ENCODE assay signal across 9 cellular contexts in genomic region chr1:206714331-206715058, GRCh38. TPM values are rescaled to one million over a fixed set of nuclear protein-coding genes. Genes with fewer than 3 reads are reported as not detected.
A peak's percentile ranks its signal among the peaks of the same experiment; 100 is the strongest.
DNase-seq lines count a peak whose midpoint lies in the region; TF ChIP-seq lines count a peak whose summit lies in the region.
"Had no signal": no experiment of that assay in that cellular context is flagged by ENCODE, and none has a peak within 500 bp of the region (broad histone marks: within the 10 kb centered on the region; RNA-seq: fewer than 3 reads in every experiment).

No MANE protein-coding gene starts in this region.

- H3K9me3 ChIP-seq in GM23248 (ENCODE audit: low read depth) (no peaks in the 10 kb centered on the region), skeletal muscle satellite cell (replicated peaks; ENCODE audit: low read length) (no peaks in the 10 kb centered on the region)

- no peak overlapping the region for H2AFZ ChIP-seq in GM23248

- H3K4me3 ChIP-seq in GM23248 (peak overlapping the region; percentile 22; the same call in 1 of the 2 replicates), fibroblast of the aortic adventitia (ENCODE audit: low read depth, low read length) (no peak overlapping the region), skeletal muscle satellite cell (ENCODE audit: low read length) (no peak overlapping the region)

- H3K4me2 ChIP-seq in GM23248 (ENCODE audit: unreplicated experiment) (peak overlapping the region; percentile 68), skeletal muscle satellite cell (ENCODE audit: low read length) (peak overlapping the region; percentile 37)

- H3F3A ChIP-seq in GM23248 (ENCODE audit: insufficient read depth): peaks cover 51% of the 10 kb centered on the region

- peaks cover 52% of the 10 kb centered on the region for H3K4me1 ChIP-seq in GM23248 (ENCODE audit: insufficient read depth)
- H3K4me1 ChIP-seq in skeletal muscle satellite cell (ENCODE audit: control insufficient read depth, insufficient read depth, low read length): peaks cover 41% of the 10 kb centered on the region

- peak overlapping the region; percentile 73 for H3K9ac ChIP-seq in GM23248
- no peak overlapping the region for H3K9ac ChIP-seq in skeletal muscle satellite cell (ENCODE audit: low read depth, low read length)

- peaks cover 9% of the 10 kb centered on the region; the same call in 1 of the 2 replicates for H4K20me1 ChIP-seq in GM23248 (ENCODE audit: insufficient read depth)

- no peaks in the 10 kb centered on the region for H3K9me2 ChIP-seq in GM23248 (ENCODE audit: insufficient read depth)

- H3K79me2 ChIP-seq in GM23248 (ENCODE audit: insufficient read depth): peaks cover 100% of the 10 kb centered on the region

- H3K27me3 ChIP-seq in GM23248 (replicated peaks; ENCODE audit: insufficient read depth) (no peaks in the 10 kb centered on the region), skeletal muscle satellite cell (ENCODE audit: control insufficient read depth, insufficient read depth, low read length) (no peaks in the 10 kb centered on the region)

- WGBS in GM23248 (ENCODE audit: low coverage in 1 of 2, low lambda C conversion rate in 2 of 2, missing lambda C conversion rate in 2 of 2), 2 experiments: 34 to 40% methylated on average over 9 of the region's 9 CpGs

- DNase-seq in GM23248: peak; percentile 78
- DNase-seq in SW480 (ENCODE audit: low spot score): peak; percentile 44
- DNase-seq in fibroblast of the aortic adventitia (ENCODE audit: low read depth): peak; percentile 48
- DNase-seq in ACHN: no peak
- DNase-seq in activated CD4-positive, CD25-positive, alpha-beta regulatory T cell treated with anti-CD3 and anti-CD28 coated beads, Interleukin-2, amount 50 U/mL, for 72 hours: no peak
- DNase-seq in DMS153 (lab: John Stamatoyannopoulos, UW): no peak
- DNase-seq in activated CD8-positive, alpha-beta memory T cell treated with anti-CD3 and anti-CD28 coated beads for 24 hours: no peak

- in situ Hi-C loops in GM23248 (cut with MboI): no loop called here
- in situ Hi-C loops in ACHN (cut with HindIII; ENCODE audit: low pct_ligation_motif_present, low pct_unique_long_range_greater_than_20kb, low sequenced_read_pairs): no loop called here

- H3K27ac ChIP-seq in GM23248: peak overlapping the region; percentile 83

- TF ChIP-seq CTCF in fibroblast of the aortic adventitia (IDR thresholded peaks at IDR 0.05; ENCODE audit: insufficient read depth, low read length): no peak

- H3K36me3 ChIP-seq in GM23248 (ENCODE audit: low read depth): 0 out of 2 replicates have a peak, but pooled peaks cover 3% of the 10 kb centered on the region
- no peaks in the 10 kb centered on the region for H3K36me3 ChIP-seq in skeletal muscle satellite cell (ENCODE audit: insufficient read depth, low read length)

RNA-seq across cellular contexts. Expression of gene MAPKAPK2, which starts 29.8 kb away (rescaled TPM):
- total RNA-seq in GM23248 (2014; rRNA removed; shearing (Covaris generic)): 50.6 and 63.3 TPM in 2 replicates
- 7.5 and 8.8 TPM in 2 replicates for polyA plus RNA-seq in GM23248 (2016; fragmentation: Nextera tagmentation; extraction: Ambion mirVana)
- total RNA-seq in fibroblast of the aortic adventitia (ENCODE audit: low replicate concordance): 18.5 and 31.0 TPM in 2 replicates
- 20.8 and 29.5 TPM in 2 replicates for total RNA-seq in skeletal muscle satellite cell (2012; rRNA removed)

RNA-seq across cellular contexts. Expression of gene IL19, which starts 56.1 kb away (rescaled TPM):
- total RNA-seq in GM23248 (2014; rRNA removed; shearing (Covaris generic)): not detected in 2 replicates
- polyA plus RNA-seq in GM23248 (2016; fragmentation: Nextera tagmentation; extraction: Ambion mirVana): not detected in 2 replicates
- total RNA-seq in fibroblast of the aortic adventitia (ENCODE audit: low replicate concordance): 0.41 TPM in 1 of 2 replicates, not detected in the other
- total RNA-seq in skeletal muscle satellite cell (2012; rRNA removed): not detected in 2 replicates

RNA-seq across cellular contexts. Expression of gene IL10, which starts 57.8 kb away (rescaled TPM):
- not detected in 2 replicates for total RNA-seq in GM23248 (2014; rRNA removed; shearing (Covaris generic))
- polyA plus RNA-seq in GM23248 (2016; fragmentation: Nextera tagmentation; extraction: Ambion mirVana): not detected in 2 replicates
- total RNA-seq in fibroblast of the aortic adventitia (ENCODE audit: low replicate concordance): not detected in 2 replicates
- not detected in 2 replicates for total RNA-seq in skeletal muscle satellite cell (2012; rRNA removed)
- total RNA-seq: SK-MEL-5 had no signal

Comparison
In these comparisons a context has a peak if more than half of its experiments do, and no peak if none do; other contexts are left out.
1. DNase-seq: peak in GM23248 (single experiment), SW480 (single experiment) and fibroblast of the aortic adventitia (single experiment); none in ACHN (single experiment), activated CD4-positive, CD25-positive, alpha-beta regulatory T cell treated with anti-CD3 and anti-CD28 coated beads, Interleukin-2, amount 50 U/mL, for 72 hours (single experiment), DMS153 (single experiment) and activated CD8-positive, alpha-beta memory T cell treated with anti-CD3 and anti-CD28 coated beads for 24 hours (single experiment).